ENCODE assay signal across 15 cellular contexts in the genomic region with DNA sequence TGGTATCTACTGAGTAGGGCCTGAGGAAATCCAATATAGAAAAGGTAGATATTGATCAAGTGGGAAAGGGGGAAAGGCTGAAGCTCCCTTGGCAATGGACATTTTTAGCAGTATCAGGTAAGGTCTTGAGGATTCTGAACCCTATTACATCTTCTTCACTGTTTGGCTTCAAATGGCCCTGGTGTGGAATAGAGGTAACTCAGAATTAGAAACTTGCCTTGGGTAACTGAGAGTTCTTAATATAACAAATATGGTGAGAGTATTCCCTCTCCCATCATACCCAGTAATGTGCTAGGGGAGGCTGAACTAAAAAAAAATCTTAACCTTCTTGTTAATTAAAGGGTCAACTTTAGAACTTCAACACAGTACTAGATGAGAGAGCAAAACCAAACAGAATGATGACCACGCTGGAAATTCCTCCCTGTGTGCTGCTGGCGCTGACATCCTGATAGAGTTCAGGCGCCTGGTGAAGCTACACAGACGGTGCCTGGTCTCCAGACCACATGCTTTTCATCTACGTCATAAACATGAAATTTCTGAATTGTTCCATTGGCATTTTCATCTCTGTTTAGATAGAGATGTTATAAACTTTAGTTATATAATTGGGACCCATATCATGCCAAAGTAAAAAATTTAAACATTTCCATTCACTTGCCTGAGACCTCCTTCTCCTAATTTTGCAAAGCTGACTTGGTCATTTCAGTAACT.
DNase-seq lines count a peak whose midpoint lies in the region; FAIRE-seq and TF ChIP-seq lines count a peak whose summit lies in the region.
"Had no signal": no experiment of that assay in that cellular context is flagged by ENCODE, and none has a peak within 500 bp of the region (broad histone marks: within the 10 kb centered on the region; RNA-seq: fewer than 3 reads in every experiment).

No MANE protein-coding gene starts in this region.

- no peak overlapping the region for H3K27ac ChIP-seq in fibroblast of lung (ENCODE audit: insufficient read depth, low read length)
- H3K27ac ChIP-seq in liver (ENCODE audit: low read depth in 1 of 2, low read length in 2 of 2): peak overlapping the region in 1 of 2 donors; percentile 5
- no peak overlapping the region for H3K27ac ChIP-seq in suprapubic skin
- H3K27ac ChIP-seq: thoracic aorta had no signal

- TF ChIP-seq RAD21 in liver (IDR thresholded peaks at IDR 0.05): no peak

- no peaks in the 10 kb centered on the region for H3K27me3 ChIP-seq in fibroblast of lung (ENCODE audit: control insufficient read depth, insufficient read depth, low read length)
- no peaks in the 10 kb centered on the region for H3K27me3 ChIP-seq in liver (ENCODE audit: control insufficient read depth in 4 of 4, insufficient read depth in 4 of 4, low read length in 3 of 4)
- no peaks in the 10 kb centered on the region for H3K27me3 ChIP-seq in suprapubic skin

- H3K36me3 ChIP-seq in fibroblast of lung (ENCODE audit: control insufficient read depth, insufficient read depth, low read length) (no peaks in the 10 kb centered on the region), liver (ENCODE audit: control insufficient read depth in 4 of 4, insufficient read depth in 3 of 4, low read depth in 1 of 4, low read length in 3 of 4) (no peaks in the 10 kb centered on the region), suprapubic skin (no peaks in the 10 kb centered on the region)
- H3K36me3 ChIP-seq: thoracic aorta had no signal

- TF ChIP-seq POLR2A in suprapubic skin (IDR thresholded peaks at IDR 0.05): no peak
- no peak for TF ChIP-seq POLR2A in erythroblast (IDR thresholded peaks at IDR 0.05; ENCODE audit: low read length)

- no peaks in the 10 kb centered on the region for H3K79me2 ChIP-seq in fibroblast of lung (ENCODE audit: control insufficient read depth, insufficient read depth, low read length)

- no peak overlapping the region for H3K4me2 ChIP-seq in fibroblast of lung (ENCODE audit: extremely low read depth, insufficient read depth, low read length)

- DNase-seq in HTR-8/SVneo (ENCODE audit: insufficient read length, low spot score): peak; percentile 10
- peak; percentile 55 to 68 for DNase-seq in fibroblast of lung (ENCODE audit: low read depth in 2 of 2)
- no peak for DNase-seq in suprapubic skin (ENCODE audit: low spot score in 2 of 2)
- no peak for DNase-seq in D341Med (ENCODE audit: low spot score)
- no peak for DNase-seq in NCI-H1694 (lab: John Stamatoyannopoulos, UW)
- DNase-seq in erythroblast (lab: John Stamatoyannopoulos, UW): no peak
- DNase-seq in NCI-H128 (lab: John Stamatoyannopoulos, UW; ENCODE audit: unreplicated experiment): no peak
- DNase-seq: glutamatergic neuron; NCI-H1048; NCI-H446 treated with DMSO at 0.1 percent for 48 hours; PC-3; stimulated activated CD4-positive, alpha-beta T cell treated with anti-CD3 and anti-CD28 coated beads, Interleukin-12 subunit alpha, Interleukin-12 subunit beta, amount 100 ng/mL, for 4 hours; T-cell had no signal

- H3K9me3 ChIP-seq in fibroblast of lung (ENCODE audit: control insufficient read depth, insufficient read depth, low read depth, low read length) (no peaks in the 10 kb centered on the region), liver (ENCODE audit: control insufficient read depth in 4 of 4, low read length in 3 of 4) (no peaks in the 10 kb centered on the region), suprapubic skin (no peaks in the 10 kb centered on the region)
- H3K9me3 ChIP-seq: thoracic aorta had no signal

- WGBS in liver: 73% methylated on average over 5 of the region's 5 CpGs
- 58% methylated on average over 5 of the region's 5 CpGs for WGBS in suprapubic skin

- no peak overlapping the region for H2AFZ ChIP-seq in fibroblast of lung (ENCODE audit: low read length)

- H3K9ac ChIP-seq in fibroblast of lung (ENCODE audit: insufficient read depth, low read length) (no peak overlapping the region), liver (ENCODE audit: low read depth in 1 of 2, low read length in 2 of 2) (no peak overlapping the region)

- H3K4me3 ChIP-seq in fibroblast of lung (replicated peaks in 1 of 4; ENCODE audit: control extremely low read depth in 1 of 4, insufficient read depth in 1 of 4, low read depth in 3 of 4, low read length in 4 of 4): no peak overlapping the region
- no peak overlapping the region for H3K4me3 ChIP-seq in liver (ENCODE audit: low read depth in 1 of 3, low read length in 3 of 3)
- no peak overlapping the region for H3K4me3 ChIP-seq in suprapubic skin
- H3K4me3 ChIP-seq: thoracic aorta had no signal

- H4K20me1 ChIP-seq in fibroblast of lung (ENCODE audit: control insufficient read depth, extremely low read depth, insufficient read depth, low read length): no peaks in the 10 kb centered on the region

- FAIRE-seq in HTR-8/SVneo (lab: Jason Lieb, UNC): no peak

- TF ChIP-seq CTCF in fibroblast of lung (conservative IDR thresholded peaks at IDR 0.05 in 1 of 2, IDR thresholded peaks at IDR 0.05 in 1 of 2; ENCODE audit: low read depth in 1 of 2, low read length in 2 of 2): no peak
- no peak for TF ChIP-seq CTCF in liver (IDR thresholded peaks at IDR 0.05; ENCODE audit: low read depth, low read length, missing input control)
- no peak for TF ChIP-seq CTCF in suprapubic skin (IDR thresholded peaks at IDR 0.05)

- H3K4me1 ChIP-seq in fibroblast of lung (ENCODE audit: control insufficient read depth, extremely low read depth, insufficient read depth, low read length) (no peaks in the 10 kb centered on the region), liver (ENCODE audit: control insufficient read depth in 4 of 4, insufficient read depth in 4 of 4, low read length in 3 of 4) (no peaks in the 10 kb centered on the region), suprapubic skin (no peaks in the 10 kb centered on the region)

- peak; percentile 37 for TF ChIP-seq EP300 in suprapubic skin (IDR thresholded peaks at IDR 0.05)

TF ChIP-seq in liver, 16 proteins besides CTCF, POLR2A, EP300 and RAD21:
- TF ChIP-seq RXRA (IDR thresholded peaks at IDR 0.05): peak in 1 of 2 donors; percentile 20
- no peak for TF ChIP-seq FOXA1 (IDR thresholded peaks at IDR 0.05)
- peak; percentile 58 for TF ChIP-seq NR2F2 (IDR thresholded peaks at IDR 0.05)
- TF ChIP-seq JUND (IDR thresholded peaks at IDR 0.05): no peak

Comparison
In these comparisons a context has a peak if more than half of its experiments do, and no peak if none do; other contexts are left out.
1. DNase-seq: peak in HTR-8/SVneo (single experiment) and fibroblast of lung (2 of 2); none in suprapubic skin (0 of 2), D341Med (single experiment), NCI-H1694 (single experiment), erythroblast (0 of 2) and NCI-H128 (single experiment).